In the genomic region with DNA sequence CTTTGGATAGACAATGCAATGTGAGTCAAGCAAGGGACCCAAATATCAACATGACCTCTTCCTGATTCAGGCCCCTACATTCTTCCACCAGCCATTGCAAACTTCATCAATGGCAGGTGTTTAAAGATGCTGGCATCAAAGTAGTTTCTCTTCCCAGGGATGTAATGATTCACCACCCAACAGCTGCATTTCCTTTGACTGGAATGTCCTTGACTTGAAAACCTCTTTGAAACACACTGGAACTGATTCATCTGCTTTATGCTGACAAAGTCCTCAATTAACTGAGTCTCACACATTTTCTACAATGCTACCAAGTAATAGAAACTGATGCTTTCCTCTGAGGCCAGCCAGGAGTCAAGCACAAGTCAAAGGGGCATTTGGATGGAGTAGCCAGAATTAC, we compare ENCODE assay signal across 13 cellular contexts.
A peak's percentile ranks its signal among the peaks of the same experiment; 100 is the strongest.
DNase-seq lines count a peak whose midpoint lies in the region.
"Had no signal": no experiment of that assay in that cellular context is flagged by ENCODE, and none has a peak within 500 bp of the region (broad histone marks: within the 10 kb centered on the region; RNA-seq: fewer than 3 reads in every experiment).

No MANE protein-coding gene starts in this region.

- DNase-seq in DMS 273 (lab: John Stamatoyannopoulos, UW; ENCODE audit: unreplicated experiment) (peak; percentile 9), DMS 273 treated with DMSO at 0.1 percent for 48 hours (lab: John Stamatoyannopoulos, UW) (no peak), NCI-H446 treated with DMSO at 0.1 percent for 48 hours (lab: John Stamatoyannopoulos, UW) (peak; percentile 18), dermis blood vessel endothelial cell (peak; percentile 64), myocyte (ENCODE audit: low read depth) (peak; percentile 3), NCI-H510A (lab: John Stamatoyannopoulos, UW) (no peak), DMS153 treated with DMSO at 0.1 percent for 48 hours (lab: John Stamatoyannopoulos, UW; ENCODE audit: unreplicated experiment) (no peak), NCI-H345 treated with DMSO at 0.1 percent for 48 hours (lab: John Stamatoyannopoulos, UW; ENCODE audit: unreplicated experiment) (no peak)
- DNase-seq: CD8-positive, alpha-beta T cell; COR-L47; GDM1; HCEC 1CT; HFFc6 had no signal

Comparison
In these comparisons a context has a peak if more than half of its experiments do, and no peak if none do; other contexts are left out.
1. DNase-seq: peak in DMS 273 (single experiment), NCI-H446 treated with DMSO at 0.1 percent for 48 hours (single experiment), dermis blood vessel endothelial cell (single experiment) and myocyte (single experiment); none in DMS 273 treated with DMSO at 0.1 percent for 48 hours (single experiment), NCI-H510A (single experiment), DMS153 treated with DMSO at 0.1 percent for 48 hours (single experiment) and NCI-H345 treated with DMSO at 0.1 percent for 48 hours (single experiment).